Comparison of ENCODE assay signal across 8 cellular contexts in the genomic region with DNA sequence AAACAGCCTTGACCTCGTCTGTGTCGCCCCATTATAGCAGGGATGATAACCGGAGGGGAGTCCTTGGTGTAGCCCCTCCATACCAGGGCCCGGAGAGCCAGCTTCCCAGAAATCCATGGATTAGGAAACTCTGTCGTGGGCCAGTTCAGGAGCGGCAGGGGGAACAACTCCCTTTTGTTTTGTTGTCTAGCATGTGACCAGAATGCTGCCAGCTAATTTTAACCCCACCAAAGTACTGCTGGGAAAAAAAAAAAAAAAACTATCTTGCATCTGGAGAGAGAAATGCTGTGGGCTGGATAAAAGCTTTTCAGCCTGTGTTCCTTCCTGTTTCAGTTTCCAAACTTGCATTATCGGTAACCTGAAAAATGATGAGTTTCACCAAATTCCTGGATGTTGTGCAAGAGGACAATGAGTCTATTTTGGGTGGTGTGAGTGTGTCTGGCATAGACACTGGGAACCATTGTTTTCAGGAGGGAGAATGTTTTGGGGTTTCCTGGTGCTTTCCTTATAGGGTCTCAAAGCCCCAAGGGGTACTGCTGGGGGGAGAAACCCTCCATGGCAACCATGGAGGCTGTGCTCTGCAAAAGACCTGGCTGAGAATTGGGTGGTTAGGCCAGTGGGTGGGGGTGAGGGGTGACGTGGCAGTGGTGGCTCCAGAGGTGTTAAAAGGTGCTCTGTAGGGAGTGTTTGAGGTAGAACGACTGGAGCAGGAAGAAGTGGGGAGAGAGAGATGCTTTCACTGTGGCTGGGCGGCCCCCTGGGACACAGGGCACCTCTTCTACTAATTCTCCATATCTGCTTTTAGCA. TPM values are rescaled to one million over a fixed set of nuclear protein-coding genes. Genes with fewer than 3 reads are reported as not detected.
DNase-seq lines count a peak whose midpoint lies in the region; ATAC-seq and TF ChIP-seq lines count a peak whose summit lies in the region.

No MANE protein-coding gene starts in this region.

- no peaks in the 10 kb centered on the region for H3K9me3 Mint-ChIP-seq in activated naive CD8-positive, alpha-beta T cell treated with anti-CD3 and anti-CD28 coated beads for 36 hours

- peak; percentile 6 to 19 for ATAC-seq in left cardiac atrium
- ATAC-seq in GM18858 (IDR thresholded peaks at IDR 0.05; ENCODE audit: unreplicated experiment), result no peak
- no peak for ATAC-seq in HG02981 (IDR thresholded peaks at IDR 0.05; ENCODE audit: unreplicated experiment)
- no peak for ATAC-seq in GM18505 (IDR thresholded peaks at IDR 0.05; ENCODE audit: unreplicated experiment)

- no peaks in the 10 kb centered on the region for H3K9me3 ChIP-seq in sigmoid colon

- H3K4me1 ChIP-seq in sigmoid colon, result peaks cover 0 to 85% (median 83%) of the 10 kb centered on the region in 4 donors

- TF ChIP-seq EP300 in sigmoid colon (IDR thresholded peaks at IDR 0.05), result peak; percentile 26 to 85 (median 66)

- intact Hi-C loops in left cardiac atrium (cut with DNase I), result loop anchor here in 1 of 2 donors (5.0 kb wide), 1 partner anchor 86 kb away; no protein-coding TSS in a partner anchor
- intact Hi-C loops in sigmoid colon (cut with DNase I), result loop anchor here (5.0 kb wide), 2 partner anchors 54 to 86 kb away; a partner anchor contains a TSS

- no peaks in the 10 kb centered on the region for H3K27me3 Mint-ChIP-seq in activated naive CD8-positive, alpha-beta T cell treated with anti-CD3 and anti-CD28 coated beads for 36 hours

- H3K36me3 Mint-ChIP-seq in activated naive CD8-positive, alpha-beta T cell treated with anti-CD3 and anti-CD28 coated beads for 36 hours, result no peaks in the 10 kb centered on the region

- WGBS in sigmoid colon, 2 donors, result 42 to 47% methylated on average over 10 of the region's 10 CpGs

- DNase-seq in GM04503 (ENCODE audit: low read depth) (peak; percentile 97), NOMO-1 (lab: John Stamatoyannopoulos, UW; ENCODE audit: unreplicated experiment in 2 of 2) (peak; percentile 83 to 91), left cardiac atrium (peak; percentile 61), sigmoid colon (peak; percentile 89)
- DNase-seq in activated naive CD8-positive, alpha-beta T cell treated with anti-CD3 and anti-CD28 coated beads for 36 hours, result peak; percentile 73

- H3K27me3 ChIP-seq in sigmoid colon, result no peaks in the 10 kb centered on the region

- no peak for TF ChIP-seq CTCF in sigmoid colon (IDR thresholded peaks at IDR 0.05)

- H3K36me3 ChIP-seq in sigmoid colon, result no peaks in the 10 kb centered on the region

- H3K27ac ChIP-seq in sigmoid colon, result peak overlapping the region; percentile 96 to 100 (median 98)

- peak overlapping the region; percentile 30 for H3K4me3 Mint-ChIP-seq in activated naive CD8-positive, alpha-beta T cell treated with anti-CD3 and anti-CD28 coated beads for 36 hours

- peaks cover 79% of the 10 kb centered on the region for H3K4me1 Mint-ChIP-seq in activated naive CD8-positive, alpha-beta T cell treated with anti-CD3 and anti-CD28 coated beads for 36 hours

- no peak overlapping the region for H3K4me3 ChIP-seq in sigmoid colon

- peak overlapping the region; percentile 69 for H3K27ac Mint-ChIP-seq in activated naive CD8-positive, alpha-beta T cell treated with anti-CD3 and anti-CD28 coated beads for 36 hours

- TF ChIP-seq POLR2A in sigmoid colon (IDR thresholded peaks at IDR 0.05) (no peak), GM18505 (IDR thresholded peaks at IDR 0.05; ENCODE audit: borderline replicate concordance, extremely low read depth, insufficient read depth, insufficient read length) (no peak)

RNA-seq across cellular contexts. Expression of a gene that starts 14.9 kb away (rescaled TPM):
- 10 to 100 TPM; 34.8 to 36.2 TPM for total RNA-seq in activated naive CD8-positive, alpha-beta T cell treated with anti-CD3 and anti-CD28 coated beads for 36 hours
- total RNA-seq in left cardiac atrium, result 10 to 100 TPM; 41.4 to 47.5 TPM
- total RNA-seq in sigmoid colon, result 10 to 100 TPM; 34.7 to 63.1 (median 57.9) TPM
- 10 to 100 TPM in 1 of 3 donors, 1 to 10 TPM in 2; 3.0 to 13.8 (median 6.6) TPM for polyA plus RNA-seq in sigmoid colon

RNA-seq across cellular contexts. Expression of a gene that starts 54.7 kb away (rescaled TPM):
- total RNA-seq in activated naive CD8-positive, alpha-beta T cell treated with anti-CD3 and anti-CD28 coated beads for 36 hours, result 10 to 100 TPM; 10.8 to 12.2 TPM
- total RNA-seq in left cardiac atrium, result 10 to 100 TPM; 56.2 to 57.6 TPM
- 10 to 100 TPM; 59.7 to 96.1 (median 77.7) TPM for total RNA-seq in sigmoid colon
- 10 to 100 TPM; 14.8 to 21.0 (median 18.0) TPM for polyA plus RNA-seq in sigmoid colon

Comparison
In these comparisons a context has a peak if more than half of its experiments do, and no peak if none do; other contexts are left out.
1. ATAC-seq: peak in left cardiac atrium (2 of 2); none in GM18858 (single experiment), HG02981 (single experiment) and GM18505 (single experiment).
2. RNA of a gene that starts 54.7 kb away (total RNA-seq): 59.7 to 96.1 TPM in sigmoid colon and 56.2 to 57.6 TPM in left cardiac atrium; 10.8 to 12.2 TPM in activated naive CD8-positive, alpha-beta T cell treated with anti-CD3 and anti-CD28 coated beads for 36 hours; every median in the first group is over 4 times any median in the second.
3. Peak in every context shown above with its lines, with median percentiles within 50 percentile points of each other: DNase-seq.